In the genomic region with DNA sequence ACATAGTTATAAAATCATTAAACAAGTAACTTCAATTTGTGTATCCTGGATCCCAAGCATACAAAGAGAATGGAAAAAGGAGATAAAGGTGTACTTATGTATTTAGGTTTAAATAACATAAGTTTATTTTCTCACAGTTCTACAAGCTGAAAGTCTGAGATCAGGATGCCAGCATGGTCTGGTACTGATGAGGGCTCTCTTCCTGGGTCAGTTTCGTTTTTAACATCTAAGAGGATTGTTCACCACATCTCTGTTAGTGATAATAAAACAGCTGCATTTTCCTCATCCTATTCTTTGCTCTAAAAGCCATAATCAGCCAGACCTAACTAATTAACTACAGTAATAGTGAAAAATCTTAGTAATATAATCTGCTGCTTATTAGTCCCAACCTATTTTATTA, we compare ENCODE assay signal across 10 cellular contexts. TPM values are rescaled to one million over a fixed set of nuclear protein-coding genes. Genes with fewer than 3 reads are reported as not detected.
A peak's percentile ranks its signal among the peaks of the same experiment; 100 is the strongest.
DNase-seq lines count a peak whose midpoint lies in the region; ATAC-seq and TF ChIP-seq lines count a peak whose summit lies in the region.
"Had no signal": no experiment of that assay in that cellular context is flagged by ENCODE, and none has a peak within 500 bp of the region (broad histone marks: within the 10 kb centered on the region; RNA-seq: fewer than 3 reads in every experiment).

No MANE protein-coding gene starts in this region.

- no peaks in the 10 kb centered on the region for H3K27me3 Mint-ChIP-seq in activated T-cell treated with anti-CD3 and anti-CD28 coated beads, Interleukin-2, amount 50 U/mL, for 4 hours (ENCODE audit: low read depth)
- H3K27me3 Mint-ChIP-seq: dendritic cell treated with granulocyte-macrophage colony-stimulating factor and Interleukin-4, amounts not matched to agents 40 ng/mL and 50 ng/mL, for 4 days had no signal

- no peak overlapping the region for H3K27ac Mint-ChIP-seq in stimulated activated effector memory CD8-positive, alpha-beta T cell treated with anti-CD3 and anti-CD28 coated beads, Interleukin-12 subunit alpha, Interleukin-12 subunit beta, amount 100 ng/mL, for 72 hours
- H3K27ac Mint-ChIP-seq: dendritic cell treated with granulocyte-macrophage colony-stimulating factor and Interleukin-4, amounts not matched to agents 40 ng/mL and 50 ng/mL, for 4 days had no signal

- peaks cover 78% of the 10 kb centered on the region for H3K4me1 Mint-ChIP-seq in activated T-cell treated with anti-CD3 and anti-CD28 coated beads, Interleukin-2, amount 50 U/mL, for 4 hours (ENCODE audit: low read depth)
- peaks cover 59% of the 10 kb centered on the region for H3K4me1 Mint-ChIP-seq in stimulated activated effector memory CD8-positive, alpha-beta T cell treated with anti-CD3 and anti-CD28 coated beads, Interleukin-12 subunit alpha, Interleukin-12 subunit beta, amount 100 ng/mL, for 72 hours

- H3K36me3 ChIP-seq in esophagus muscularis mucosa: no peaks in the 10 kb centered on the region

- peak overlapping the region in 1 of 4 donors; percentile 43 for H3K27ac ChIP-seq in esophagus muscularis mucosa (replicated peaks in 1 of 4)

- H3K4me1 ChIP-seq in esophagus muscularis mucosa: peaks cover 60 to 85% (median 77%) of the 10 kb centered on the region in 4 donors

- no peak for TF ChIP-seq CTCF in esophagus muscularis mucosa (IDR thresholded peaks at IDR 0.05)

- H3K4me3 ChIP-seq in esophagus muscularis mucosa: peak overlapping the region; percentile 91 to 94 (median 92)

- no peaks in the 10 kb centered on the region for H3K9me3 Mint-ChIP-seq in activated T-cell treated with anti-CD3 and anti-CD28 coated beads, Interleukin-2, amount 50 U/mL, for 4 hours
- H3K9me3 Mint-ChIP-seq in stimulated activated effector memory CD8-positive, alpha-beta T cell treated with anti-CD3 and anti-CD28 coated beads, Interleukin-12 subunit alpha, Interleukin-12 subunit beta, amount 100 ng/mL, for 72 hours: no peaks in the 10 kb centered on the region
- H3K9me3 Mint-ChIP-seq: dendritic cell treated with granulocyte-macrophage colony-stimulating factor and Interleukin-4, amounts not matched to agents 40 ng/mL and 50 ng/mL, for 4 days had no signal

- H3K36me3 Mint-ChIP-seq in activated T-cell treated with anti-CD3 and anti-CD28 coated beads, Interleukin-2, amount 50 U/mL, for 4 hours (ENCODE audit: insufficient read depth): peaks cover 27% of the 10 kb centered on the region
- H3K36me3 Mint-ChIP-seq in stimulated activated effector memory CD8-positive, alpha-beta T cell treated with anti-CD3 and anti-CD28 coated beads, Interleukin-12 subunit alpha, Interleukin-12 subunit beta, amount 100 ng/mL, for 72 hours: peaks cover 83% of the 10 kb centered on the region

- TF ChIP-seq EP300 in esophagus muscularis mucosa (IDR thresholded peaks at IDR 0.05): no peak

- intact Hi-C loops in esophagus muscularis mucosa (cut with DNase I): no loop called here

- no peak for TF ChIP-seq POLR2A in esophagus muscularis mucosa (IDR thresholded peaks at IDR 0.05; ENCODE audit: low read depth)

- H3K9me3 ChIP-seq in esophagus muscularis mucosa: no peaks in the 10 kb centered on the region

- H3K27me3 ChIP-seq in esophagus muscularis mucosa: peaks cover 0 to 3% (median 0%) of the 10 kb centered on the region in 4 donors

- no peak for DNase-seq in activated T-cell treated with anti-CD3 and anti-CD28 coated beads, Interleukin-2, amount 50 U/mL, for 4 hours
- DNase-seq in activated T-cell treated with anti-CD3 and anti-CD28 coated beads for 4 hours (no peak), RKO (ENCODE audit: low spot score) (peak; percentile 17), esophagus muscularis mucosa (ENCODE audit: extremely low spot score) (no peak), 8988T (no peak), ecto neural progenitor cell (ENCODE audit: low spot score) (no peak), SKM-1 treated with dmso at 0.1 percent for 144 hours (lab: John Stamatoyannopoulos, UW; ENCODE audit: unreplicated experiment) (no peak)
- no peak for DNase-seq in stimulated activated effector memory CD8-positive, alpha-beta T cell treated with anti-CD3 and anti-CD28 coated beads, Interleukin-12 subunit alpha, Interleukin-12 subunit beta, amount 100 ng/mL, for 72 hours (ENCODE audit: low spot score in 2 of 2)
- DNase-seq: activated CD8-positive, alpha-beta memory T cell treated with anti-CD3 and anti-CD28 coated beads, Interleukin-2, amount 50 U/mL, for 48 hours had no signal

- H3K4me3 Mint-ChIP-seq in activated T-cell treated with anti-CD3 and anti-CD28 coated beads, Interleukin-2, amount 50 U/mL, for 4 hours: peak overlapping the region; percentile 49
- peak overlapping the region; percentile 82 for H3K4me3 Mint-ChIP-seq in stimulated activated effector memory CD8-positive, alpha-beta T cell treated with anti-CD3 and anti-CD28 coated beads, Interleukin-12 subunit alpha, Interleukin-12 subunit beta, amount 100 ng/mL, for 72 hours

- no peak for ATAC-seq in activated T-cell treated with anti-CD3 and anti-CD28 coated beads, Interleukin-2, amount 50 U/mL, for 4 hours
- ATAC-seq in stimulated activated effector memory CD8-positive, alpha-beta T cell treated with anti-CD3 and anti-CD28 coated beads, Interleukin-12 subunit alpha, Interleukin-12 subunit beta, amount 100 ng/mL, for 72 hours: no peak

- 30% methylated on average over 1 of the region's 1 CpG for WGBS in esophagus muscularis mucosa

RNA-seq across cellular contexts. Expression of gene EGLN1, which starts 5.2 kb away (rescaled TPM):
- 10 to 100 TPM; 11.9 to 14.0 (median 13.4) TPM for total RNA-seq in activated T-cell treated with anti-CD3 and anti-CD28 coated beads, Interleukin-2, amount 50 U/mL, for 4 hours
- 10 to 100 TPM; 43.9 to 79.9 (median 58.7) TPM for total RNA-seq in esophagus muscularis mucosa
